In the genomic region with DNA sequence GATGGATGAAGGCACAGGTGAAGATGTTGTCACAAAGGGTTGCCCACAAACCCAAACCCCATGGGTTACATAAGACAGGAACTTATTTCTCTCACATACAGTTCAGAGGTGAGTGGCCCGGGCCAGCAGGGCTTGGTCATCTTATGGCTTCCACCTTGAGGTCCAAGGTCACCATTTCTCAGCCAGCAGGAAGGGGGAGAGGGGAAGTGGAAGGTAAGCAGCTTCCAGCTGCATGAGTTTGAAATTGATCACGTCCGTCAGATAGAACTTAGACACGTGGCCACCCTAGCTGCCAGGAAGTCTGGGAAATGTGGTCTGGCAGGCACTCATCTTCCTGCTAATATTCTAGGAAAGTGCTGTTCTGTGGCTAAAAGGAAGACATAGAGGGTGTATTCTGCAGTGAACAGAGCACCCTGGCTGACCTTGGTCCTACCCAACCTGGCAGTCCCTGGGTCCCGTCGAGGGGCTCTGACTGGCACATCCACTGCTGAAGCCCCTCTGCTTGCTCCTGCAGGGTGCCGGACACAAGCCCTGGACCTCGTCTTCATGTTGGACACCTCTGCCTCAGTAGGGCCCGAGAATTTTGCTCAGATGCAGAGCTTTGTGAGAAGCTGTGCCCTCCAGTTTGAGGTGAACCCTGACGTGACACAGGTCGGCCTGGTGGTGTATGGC, we compare ENCODE assay signal across 21 cellular contexts. TPM values are rescaled to one million over a fixed set of nuclear protein-coding genes. Genes with fewer than 3 reads are reported as not detected.
"Had no signal": no experiment of that assay in that cellular context is flagged by ENCODE, and none has a peak within 500 bp of the region (broad histone marks: within the 10 kb centered on the region; RNA-seq: fewer than 3 reads in every experiment).

No MANE protein-coding gene starts in this region.

- H3K27ac ChIP-seq: dorsolateral prefrontal cortex, epithelial cell of prostate, prostate gland, testis, WERI-Rb-1 had no signal

- FAIRE-seq: small intestine had no signal

- H3K27me3 ChIP-seq: dorsolateral prefrontal cortex, testis had no signal

- H3K4me3 ChIP-seq: dorsolateral prefrontal cortex, prostate gland, testis had no signal

- ATAC-seq: naive thymus-derived CD8-positive, alpha-beta T cell had no signal

- H3K36me3 ChIP-seq: prostate gland, WERI-Rb-1 had no signal

- H3K9me3 ChIP-seq: prostate gland, testis had no signal

- DNase-seq: activated CD4-positive, alpha-beta T cell treated with anti-CD3 and anti-CD28 coated beads for 1 hour; activated CD8-positive, alpha-beta memory T cell treated with anti-CD3 and anti-CD28 coated beads for 24 hours; activated CD8-positive, alpha-beta memory T cell treated with anti-CD3 and anti-CD28 coated beads, Interleukin-2, amount 50 U/mL, for 48 hours; activated gamma-delta T cell; activated T-cell treated with anti-CD3 and anti-CD28 coated beads, Interleukin-2, amount 50 U/mL, for 48 hours; amniotic stem cell; endodermal cell; foreskin melanocyte; glutamatergic neuron; kidney glomerular epithelial cell; naive thymus-derived CD8-positive, alpha-beta T cell; occipital lobe; right cardiac atrium; small intestine; stimulated activated CD4-positive, alpha-beta T cell treated with anti-CD3 and anti-CD28 coated beads, Interleukin-4, amount 100 ng/mL, for 1 hour; testis; WERI-Rb-1 had no signal

- H3K4me1 ChIP-seq: prostate gland, testis had no signal

RNA-seq across cellular contexts. Expression of gene VWA2, which starts 49.5 kb away (rescaled TPM):
- total RNA-seq: naive thymus-derived CD8-positive, alpha-beta T cell; right cardiac atrium; T-helper 2 cell treated with Interferon-gamma antibody and Interleukin-4, amounts not matched to agents 100 ng/mL and 5 ng/mL, for 36 hours had no signal
- polyA plus RNA-seq: naive thymus-derived CD8-positive, alpha-beta T cell; right cardiac atrium had no signal
